In the genomic region with DNA sequence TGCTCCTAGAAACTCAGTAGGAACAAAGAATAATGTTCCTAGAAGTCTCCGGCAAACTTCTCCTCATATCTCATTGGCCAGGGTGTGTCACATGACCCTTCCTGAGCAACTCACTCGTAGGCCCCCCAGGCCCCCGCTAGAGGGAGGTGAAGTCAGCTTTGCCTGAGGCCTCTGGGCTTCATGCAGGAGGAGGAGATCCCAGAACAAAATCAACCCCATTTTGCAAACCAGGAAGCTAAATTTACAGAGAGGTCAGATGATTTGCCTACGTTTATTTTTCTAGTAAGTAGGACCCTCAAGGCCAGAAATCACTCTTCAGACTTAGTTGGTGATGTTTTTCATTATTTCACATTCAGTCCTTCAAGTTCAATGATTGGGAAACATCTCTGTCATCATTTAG, we compare ENCODE assay signal across 18 cellular contexts.
DNase-seq lines count a peak whose midpoint lies in the region; ATAC-seq, FAIRE-seq and TF ChIP-seq lines count a peak whose summit lies in the region.
"Had no signal": no experiment of that assay in that cellular context is flagged by ENCODE, and none has a peak within 500 bp of the region (broad histone marks: within the 10 kb centered on the region; RNA-seq: fewer than 3 reads in every experiment).

No MANE protein-coding gene starts in this region.

- no peak for FAIRE-seq in astrocyte (lab: Jason Lieb, UNC)

- CTCF ChIA-PET in CD4-positive, alpha-beta memory T cell (lab: Charles Lee; ENCODE audit: partially characterized antibody) = interaction anchor here (1.3 kb wide), 1 partner anchor 25 kb away, joined by 3 read pairs; no protein-coding TSS in a partner anchor

- H3K36me3 Mint-ChIP-seq in astrocyte (ENCODE audit: low read depth, unreplicated experiment) (no peaks in the 10 kb centered on the region), neural progenitor cell (no peaks in the 10 kb centered on the region)
- H3K36me3 Mint-ChIP-seq in CD4-positive, alpha-beta memory T cell = no peaks in the 10 kb centered on the region

- H3K4me1 ChIP-seq in Karpas-422 (ENCODE audit: low read length) = no peaks in the 10 kb centered on the region
- H3K4me1 ChIP-seq in astrocyte (ENCODE audit: insufficient read depth, low read length) = peaks cover 6% of the 10 kb centered on the region
- peaks cover 16% of the 10 kb centered on the region for H3K4me1 ChIP-seq in neural progenitor cell
- H3K4me1 ChIP-seq in CD4-positive, alpha-beta memory T cell (ENCODE audit: insufficient read depth, low read length) = no peaks in the 10 kb centered on the region
- H3K4me1 ChIP-seq in Peyer's patch = no peaks in the 10 kb centered on the region
- H3K4me1 ChIP-seq: BE2C, body of pancreas, prostate gland had no signal

- peak; percentile 60 for DNase-seq in Karpas-422
- DNase-seq in astrocyte (ENCODE audit: low read depth) = no peak
- DNase-seq in neural progenitor cell (ENCODE audit: low spot score) = peak; percentile 53
- no peak for DNase-seq in CD4-positive, alpha-beta memory T cell
- no peak for DNase-seq in omental fat pad (ENCODE audit: low spot score)
- no peak for DNase-seq in Peyer's patch
- DNase-seq: activated CD4-positive, CD25-positive, alpha-beta regulatory T cell; activated naive CD4-positive, alpha-beta T cell treated with anti-CD3 and anti-CD28 coated beads for 36 hours; BE2C; body of pancreas; dorsolateral prefrontal cortex; hypothalamus; NCI-H1436; NCI-H524 had no signal

- H3K79me2 ChIP-seq in Karpas-422 (ENCODE audit: low read length) = no peaks in the 10 kb centered on the region
- no peaks in the 10 kb centered on the region for H3K79me2 ChIP-seq in astrocyte (ENCODE audit: insufficient read depth, low read length)
- no peaks in the 10 kb centered on the region for H3K79me2 ChIP-seq in neural progenitor cell (ENCODE audit: low read depth)

- no peaks in the 10 kb centered on the region for H3K27me3 ChIP-seq in Karpas-422 (ENCODE audit: low read length)
- no peaks in the 10 kb centered on the region for H3K27me3 ChIP-seq in astrocyte (ENCODE audit: insufficient read depth, low read length)
- no peaks in the 10 kb centered on the region for H3K27me3 ChIP-seq in neural progenitor cell
- H3K27me3 ChIP-seq in CD4-positive, alpha-beta memory T cell (ENCODE audit: insufficient read depth, low read length) = no peaks in the 10 kb centered on the region
- H3K27me3 ChIP-seq in Peyer's patch = no peaks in the 10 kb centered on the region
- H3K27me3 ChIP-seq: BE2C, body of pancreas, dorsolateral prefrontal cortex had no signal

- no peaks in the 10 kb centered on the region for H3K27me3 Mint-ChIP-seq in astrocyte (ENCODE audit: low read depth, unreplicated experiment)
- H3K27me3 Mint-ChIP-seq in neural progenitor cell (ENCODE audit: insufficient read depth, low read depth) = peaks cover 12% of the 10 kb centered on the region
- H3K27me3 Mint-ChIP-seq in CD4-positive, alpha-beta memory T cell = peaks cover 0 to 2% of the 10 kb centered on the region in 2 donors

- ATAC-seq in GM21526 (IDR thresholded peaks at IDR 0.05; ENCODE audit: low FRiP score, unreplicated experiment) (peak; percentile 46), GM19452 (IDR thresholded peaks at IDR 0.05; ENCODE audit: unreplicated experiment) (no peak), omental fat pad (ENCODE audit: low FRiP score) (no peak)
- ATAC-seq: body of pancreas, left lobe of liver had no signal

- peaks cover 22% of the 10 kb centered on the region for H3F3A ChIP-seq in neural progenitor cell (ENCODE audit: low read depth)

- H3K4me1 Mint-ChIP-seq in astrocyte (ENCODE audit: low read depth, unreplicated experiment) = peaks cover 5% of the 10 kb centered on the region
- H3K4me1 Mint-ChIP-seq in neural progenitor cell = peaks cover 20% of the 10 kb centered on the region
- no peaks in the 10 kb centered on the region for H3K4me1 Mint-ChIP-seq in CD4-positive, alpha-beta memory T cell

- H3K9ac ChIP-seq in Karpas-422 (ENCODE audit: low read length) = no peak overlapping the region
- no peak overlapping the region for H3K9ac ChIP-seq in astrocyte (ENCODE audit: low read length)
- no peak overlapping the region for H3K9ac ChIP-seq in neural progenitor cell

- POLR2A ChIA-PET in CD4-positive, alpha-beta memory T cell (lab: Charles Lee; ENCODE audit: partially characterized antibody) = no interaction called here

- H3K9me3 ChIP-seq in Karpas-422 (ENCODE audit: low read length) (no peaks in the 10 kb centered on the region), astrocyte (ENCODE audit: insufficient read depth, low read depth, low read length) (no peaks in the 10 kb centered on the region), neural progenitor cell (ENCODE audit: low read depth) (no peaks in the 10 kb centered on the region), Peyer's patch (no peaks in the 10 kb centered on the region)
- H3K9me3 ChIP-seq in CD4-positive, alpha-beta memory T cell (ENCODE audit: control insufficient read depth in 1 of 2, low read length in 2 of 2) = no peaks in the 10 kb centered on the region
- H3K9me3 ChIP-seq: BE2C, body of pancreas, prostate gland had no signal

- H4K20me1 ChIP-seq in Karpas-422 (ENCODE audit: insufficient read depth, low read depth, low read length) (no peaks in the 10 kb centered on the region), astrocyte (ENCODE audit: insufficient read depth, low read length) (no peaks in the 10 kb centered on the region), neural progenitor cell (ENCODE audit: low read depth) (no peaks in the 10 kb centered on the region)

- H3K36me3 ChIP-seq in Karpas-422 (ENCODE audit: insufficient read depth, low read length) (no peaks in the 10 kb centered on the region), astrocyte (ENCODE audit: insufficient read depth, low read length) (no peaks in the 10 kb centered on the region), neural progenitor cell (no peaks in the 10 kb centered on the region), Peyer's patch (no peaks in the 10 kb centered on the region)
- H3K36me3 ChIP-seq in CD4-positive, alpha-beta memory T cell (ENCODE audit: insufficient read depth, low read length) = no peaks in the 10 kb centered on the region
- H3K36me3 ChIP-seq: BE2C, prostate gland had no signal

- H3K4me3 ChIP-seq in Karpas-422 (ENCODE audit: low read length) (no peak overlapping the region), astrocyte (ENCODE audit: insufficient read depth, low read depth, low read length) (no peak overlapping the region), neural progenitor cell (no peak overlapping the region), Peyer's patch (no peak overlapping the region)
- H3K4me3 ChIP-seq in CD4-positive, alpha-beta memory T cell (ENCODE audit: low read length in 2 of 2) = no peak overlapping the region
- H3K4me3 ChIP-seq: body of pancreas, dorsolateral prefrontal cortex, prostate gland had no signal

- H3K4me2 ChIP-seq in Karpas-422 (ENCODE audit: low read depth, low read length, poor library complexity, severe bottlenecking) (no peak overlapping the region), astrocyte (ENCODE audit: low read length) (no peak overlapping the region), neural progenitor cell (peak overlapping the region; percentile 12)

- no peaks in the 10 kb centered on the region for H3K9me3 Mint-ChIP-seq in astrocyte (ENCODE audit: unreplicated experiment)
- no peaks in the 10 kb centered on the region for H3K9me3 Mint-ChIP-seq in neural progenitor cell
- no peaks in the 10 kb centered on the region for H3K9me3 Mint-ChIP-seq in CD4-positive, alpha-beta memory T cell
- H3K9me3 Mint-ChIP-seq: activated naive CD4-positive, alpha-beta T cell treated with anti-CD3 and anti-CD28 coated beads for 36 hours had no signal

- no peak for TF ChIP-seq POLR2A in Peyer's patch (IDR thresholded peaks at IDR 0.05)

- H3K9me2 ChIP-seq in Karpas-422 (replicated peaks; ENCODE audit: insufficient read depth, low read length) = no peaks in the 10 kb centered on the region

- peak overlapping the region; percentile 66 for H3K27ac Mint-ChIP-seq in astrocyte (ENCODE audit: unreplicated experiment)
- no peak overlapping the region for H3K27ac Mint-ChIP-seq in neural progenitor cell
- H3K27ac Mint-ChIP-seq in CD4-positive, alpha-beta memory T cell = no peak overlapping the region
- H3K27ac Mint-ChIP-seq: activated naive CD4-positive, alpha-beta T cell treated with anti-CD3 and anti-CD28 coated beads for 36 hours had no signal

- intact Hi-C loops in CD4-positive, alpha-beta memory T cell (cut with micrococcal nuclease) = no loop called here

- TF ChIP-seq CTCF in astrocyte (IDR thresholded peaks at IDR 0.05; ENCODE audit: insufficient read depth, low read depth, low read length) (no peak), neural progenitor cell (IDR thresholded peaks at IDR 0.05) (peak; percentile 20), omental fat pad (IDR thresholded peaks at IDR 0.05) (no peak), Peyer's patch (IDR thresholded peaks at IDR 0.05) (no peak)

- H3K27ac ChIP-seq in Karpas-422 (ENCODE audit: low read length) = no peak overlapping the region
- H3K27ac ChIP-seq in astrocyte (ENCODE audit: low read depth, low read length) = no peak overlapping the region
- H3K27ac ChIP-seq in neural progenitor cell = no peak overlapping the region
- no peak overlapping the region for H3K27ac ChIP-seq in CD4-positive, alpha-beta memory T cell (ENCODE audit: low read depth, low read length)
- H3K27ac ChIP-seq in Peyer's patch = no peak overlapping the region
- H3K27ac ChIP-seq: prostate gland had no signal

- H2AFZ ChIP-seq in Karpas-422 (ENCODE audit: low read length) (no peak overlapping the region), astrocyte (ENCODE audit: low read depth, low read length) (no peak overlapping the region), neural progenitor cell (replicated peaks) (peak overlapping the region; percentile 87)

- H3K4me3 Mint-ChIP-seq in astrocyte (ENCODE audit: unreplicated experiment) (no peak overlapping the region), neural progenitor cell (no peak overlapping the region)
- no peak overlapping the region for H3K4me3 Mint-ChIP-seq in CD4-positive, alpha-beta memory T cell
- H3K4me3 Mint-ChIP-seq: activated naive CD4-positive, alpha-beta T cell treated with anti-CD3 and anti-CD28 coated beads for 36 hours had no signal

Comparison
In these comparisons a context has a peak if more than half of its experiments do, and no peak if none do; other contexts are left out.
1. DNase-seq: peak in Karpas-422 (single experiment) and neural progenitor cell (single experiment); none in astrocyte (single experiment), CD4-positive, alpha-beta memory T cell (0 of 5), omental fat pad (single experiment) and Peyer's patch (0 of 3).